Comparison of ENCODE assay signal across 33 cellular contexts in genomic region chr4:105599475-105599874, GRCh38. TPM values are rescaled to one million over a fixed set of nuclear protein-coding genes. Genes with fewer than 3 reads are reported as not detected.
"Had no signal": no experiment of that assay in that cellular context is flagged by ENCODE, and none has a peak within 500 bp of the region (broad histone marks: within the 10 kb centered on the region; RNA-seq: fewer than 3 reads in every experiment).

No MANE protein-coding gene starts in this region.

- H3K36me3 ChIP-seq: pancreas, prostate gland, right lobe of liver, sigmoid colon, stomach, thoracic aorta, thyroid gland, tibial nerve, upper lobe of left lung, vagina had no signal

- H3K27me3 ChIP-seq: pancreas, right lobe of liver, sigmoid colon, stomach, thyroid gland, tibial nerve, upper lobe of left lung, vagina had no signal

- H3K4me3 Mint-ChIP-seq: naive B cell; naive thymus-derived CD8-positive, alpha-beta T cell; natural killer cell treated with Interleukin-12 subunit alpha and Interleukin-12 subunit beta and Interleukin-15 and Interleukin-18, amount 100 ng/mL, for 72 hours; nephron progenitor cell; neural crest cell; stimulated activated effector memory CD8-positive, alpha-beta T cell treated with anti-CD3 and anti-CD28 coated beads, Interleukin-12 subunit alpha, Interleukin-12 subunit beta, amount 100 ng/mL, for 72 hours; stimulated activated naive B cell treated with anti-CD40 and anti-IgM and Interleukin-4, amounts not matched to agents 10 μg/mL and 1 μg/mL and 100 μg/mL, for 72 hours; stimulated activated naive CD8-positive, alpha-beta T cell treated with anti-CD3 and anti-CD28 coated beads, Interleukin-15, Interleukin-2, amounts not matched to agents 100 ng/mL and 50 ng/mL, for 24 hours had no signal

- H3K27ac Mint-ChIP-seq: naive B cell; naive thymus-derived CD8-positive, alpha-beta T cell; natural killer cell treated with Interleukin-12 subunit alpha and Interleukin-12 subunit beta and Interleukin-15 and Interleukin-18, amount 100 ng/mL, for 72 hours; nephron progenitor cell; stimulated activated effector memory CD8-positive, alpha-beta T cell treated with anti-CD3 and anti-CD28 coated beads, Interleukin-12 subunit alpha, Interleukin-12 subunit beta, amount 100 ng/mL, for 72 hours; stimulated activated naive B cell treated with anti-CD40 and anti-IgM and Interleukin-4, amounts not matched to agents 10 μg/mL and 1 μg/mL and 100 μg/mL, for 72 hours; stimulated activated naive CD8-positive, alpha-beta T cell treated with anti-CD3 and anti-CD28 coated beads, Interleukin-15, Interleukin-2, amounts not matched to agents 100 ng/mL and 50 ng/mL, for 24 hours had no signal

- H3K4me1 Mint-ChIP-seq: naive B cell; naive thymus-derived CD8-positive, alpha-beta T cell; nephron progenitor cell; neural crest cell; stimulated activated effector memory CD8-positive, alpha-beta T cell treated with anti-CD3 and anti-CD28 coated beads, Interleukin-12 subunit alpha, Interleukin-12 subunit beta, amount 100 ng/mL, for 72 hours had no signal

- H3K4me3 ChIP-seq: pancreas, prostate gland, right lobe of liver, sigmoid colon, stomach, thoracic aorta, thyroid gland, tibial nerve, upper lobe of left lung, vagina had no signal

- DNase-seq: naive B cell; naive thymus-derived CD8-positive, alpha-beta T cell; nephron progenitor cell; occipital lobe; pancreas; retina; right cardiac atrium; right lobe of liver; sigmoid colon; small intestine; stimulated activated CD4-positive, alpha-beta T cell treated with anti-CD3 and anti-CD28 coated beads, Interleukin-15, amount 100 ng/mL, for 24 hours; stimulated activated CD4-positive, alpha-beta T cell treated with anti-CD3 and anti-CD28 coated beads, Interleukin-2, amount 100 ng/mL, for 24 hours; stimulated activated CD4-positive, alpha-beta T cell treated with anti-CD3 and anti-CD28 coated beads, Interleukin-2, amount 100 ng/mL, for 48 hours; stimulated activated CD4-positive, alpha-beta T cell treated with anti-CD3 and anti-CD28 coated beads, Interleukin-4, amount 100 ng/mL, for 24 hours; stimulated activated naive B cell treated with anti-CD40 and anti-IgM and Interleukin-4, amounts not matched to agents 10 μg/mL and 1 μg/mL and 100 μg/mL, for 72 hours; stimulated activated naive CD4-positive, alpha-beta T cell treated with Interleukin-2 at 50 U/mL for 16 hours; stomach; thyroid gland; upper lobe of left lung had no signal

- H3K27ac ChIP-seq: prostate gland, right lobe of liver, sigmoid colon, thoracic aorta, thyroid gland, tibial nerve, upper lobe of left lung, vagina had no signal

- ATAC-seq: naive thymus-derived CD8-positive, alpha-beta T cell; natural killer cell treated with Interleukin-12 subunit alpha and Interleukin-12 subunit beta and Interleukin-15 and Interleukin-18, amount 100 ng/mL, for 72 hours; stimulated activated effector memory CD8-positive, alpha-beta T cell treated with anti-CD3 and anti-CD28 coated beads, Interleukin-12 subunit alpha, Interleukin-12 subunit beta, amount 100 ng/mL, for 72 hours; stimulated activated naive B cell treated with anti-CD40 and anti-IgM and Interleukin-4, amounts not matched to agents 10 μg/mL and 1 μg/mL and 100 μg/mL, for 72 hours had no signal

- H3K4me1 ChIP-seq: prostate gland, sigmoid colon, tibial nerve, vagina had no signal

- FAIRE-seq: pancreas, small intestine, urothelium cell line had no signal

- H3K36me3 Mint-ChIP-seq: naive B cell; naive thymus-derived CD8-positive, alpha-beta T cell; natural killer cell treated with Interleukin-12 subunit alpha and Interleukin-12 subunit beta and Interleukin-15 and Interleukin-18, amount 100 ng/mL, for 72 hours; stimulated activated effector memory CD8-positive, alpha-beta T cell treated with anti-CD3 and anti-CD28 coated beads, Interleukin-12 subunit alpha, Interleukin-12 subunit beta, amount 100 ng/mL, for 72 hours; stimulated activated naive B cell treated with anti-CD40 and anti-IgM and Interleukin-4, amounts not matched to agents 10 μg/mL and 1 μg/mL and 100 μg/mL, for 72 hours had no signal

- H3K9me3 Mint-ChIP-seq: naive B cell; naive thymus-derived CD8-positive, alpha-beta T cell; natural killer cell treated with Interleukin-12 subunit alpha and Interleukin-12 subunit beta and Interleukin-15 and Interleukin-18, amount 100 ng/mL, for 72 hours; nephron progenitor cell; neural crest cell; stimulated activated effector memory CD8-positive, alpha-beta T cell treated with anti-CD3 and anti-CD28 coated beads, Interleukin-12 subunit alpha, Interleukin-12 subunit beta, amount 100 ng/mL, for 72 hours; stimulated activated naive B cell treated with anti-CD40 and anti-IgM and Interleukin-4, amounts not matched to agents 10 μg/mL and 1 μg/mL and 100 μg/mL, for 72 hours; stimulated activated naive CD8-positive, alpha-beta T cell treated with anti-CD3 and anti-CD28 coated beads, Interleukin-15, Interleukin-2, amounts not matched to agents 100 ng/mL and 50 ng/mL, for 24 hours had no signal

- H3K9me3 ChIP-seq: pancreas, prostate gland, right lobe of liver, sigmoid colon, stomach, thoracic aorta, thyroid gland, tibial nerve, upper lobe of left lung, vagina had no signal

RNA-seq across cellular contexts. Expression of gene ARHGEF38, which starts 47.1 kb away (rescaled TPM):
- total RNA-seq: naive thymus-derived CD8-positive, alpha-beta T cell; natural killer cell treated with Interleukin-12 subunit alpha and Interleukin-12 subunit beta and Interleukin-15 and Interleukin-18, amount 100 ng/mL, for 72 hours; neural crest cell; osteocyte; posterior vena cava; pulmonary artery endothelial cell; right cardiac atrium; sigmoid colon; skeletal muscle tissue; subcutaneous adipose tissue; thoracic aorta; tibial nerve; vagina had no signal
